ENCODE assay signal across 1 cellular context in the genomic region with DNA sequence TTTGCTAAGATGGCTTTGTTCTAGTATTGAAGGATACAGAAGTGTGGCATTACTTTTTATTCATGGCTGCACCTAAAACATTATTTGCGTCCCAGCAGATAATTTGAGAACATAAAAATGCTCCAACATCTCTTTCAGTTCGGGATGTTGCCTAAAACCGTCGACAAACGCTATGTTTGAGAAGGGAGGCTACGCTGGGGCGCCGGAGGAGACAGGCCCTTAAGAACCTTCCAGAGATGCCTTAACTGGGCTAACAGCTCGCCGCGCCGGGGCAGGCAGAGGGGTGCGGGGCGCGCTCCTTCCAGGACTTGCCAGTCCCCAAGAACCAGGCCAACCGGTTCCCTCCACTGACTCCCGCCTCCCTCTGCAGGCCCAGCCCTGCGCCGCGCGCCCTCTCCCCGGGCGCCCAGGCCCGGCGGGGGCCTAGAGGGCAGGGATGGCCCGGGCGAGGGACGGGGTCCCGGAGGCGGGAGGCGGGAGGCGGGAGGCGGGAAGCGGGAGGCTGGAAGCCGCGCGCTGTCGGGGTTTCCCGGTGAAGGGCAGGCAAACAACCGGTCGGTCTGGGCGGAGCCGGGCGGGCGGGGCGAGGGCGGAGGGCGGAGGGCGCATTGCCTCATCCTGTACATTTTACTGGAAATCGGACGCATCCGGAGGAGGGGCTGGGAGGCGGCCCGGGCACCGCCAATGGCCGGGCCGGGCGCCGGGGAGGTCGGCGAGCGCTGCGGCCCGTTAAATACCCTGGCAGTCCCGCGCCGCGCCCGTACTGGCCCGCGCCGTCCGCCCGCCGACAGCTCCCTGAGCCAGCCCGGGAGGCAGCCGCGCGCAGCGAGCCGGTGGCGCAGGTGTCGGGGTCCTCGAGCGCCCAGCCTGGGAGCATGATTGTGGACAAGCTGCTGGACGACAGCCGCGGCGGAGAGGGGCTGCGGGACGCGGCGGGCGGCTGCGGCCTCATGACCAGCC.
A peak's percentile ranks its signal among the peaks of the same experiment; 100 is the strongest.
TF ChIP-seq lines count a peak whose summit lies in the region.

A gene with protein sequence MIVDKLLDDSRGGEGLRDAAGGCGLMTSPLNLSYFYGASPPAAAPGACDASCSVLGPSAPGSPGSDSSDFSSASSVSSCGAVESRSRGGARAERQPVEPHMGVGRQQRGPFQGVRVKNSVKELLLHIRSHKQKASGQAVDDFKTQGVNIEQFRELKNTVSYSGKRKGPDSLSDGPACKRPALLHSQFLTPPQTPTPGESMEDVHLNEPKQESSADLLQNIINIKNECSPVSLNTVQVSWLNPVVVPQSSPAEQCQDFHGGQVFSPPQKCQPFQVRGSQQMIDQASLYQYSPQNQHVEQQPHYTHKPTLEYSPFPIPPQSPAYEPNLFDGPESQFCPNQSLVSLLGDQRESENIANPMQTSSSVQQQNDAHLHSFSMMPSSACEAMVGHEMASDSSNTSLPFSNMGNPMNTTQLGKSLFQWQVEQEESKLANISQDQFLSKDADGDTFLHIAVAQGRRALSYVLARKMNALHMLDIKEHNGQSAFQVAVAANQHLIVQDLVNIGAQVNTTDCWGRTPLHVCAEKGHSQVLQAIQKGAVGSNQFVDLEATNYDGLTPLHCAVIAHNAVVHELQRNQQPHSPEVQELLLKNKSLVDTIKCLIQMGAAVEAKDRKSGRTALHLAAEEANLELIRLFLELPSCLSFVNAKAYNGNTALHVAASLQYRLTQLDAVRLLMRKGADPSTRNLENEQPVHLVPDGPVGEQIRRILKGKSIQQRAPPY (plus strand): TSS at position 761 of the 960 bp plus-strand sequence. CDS start 115 bp downstream, at position 876.

TF ChIP-seq in HepG2, 621 proteins besides CTCF, POLR2A, EP300 and RAD21 (continued from another document):
- peak; percentile 98 for TF ChIP-seq POLR2G (IDR thresholded peaks at IDR 0.05; ENCODE audit: low read depth, low read length)
- TF ChIP-seq ZIK1 (CRISPR knock-in tag; IDR thresholded peaks at IDR 0.05; ENCODE audit: borderline replicate concordance, low read depth) = peak; percentile 76; the same call in 1 of the 2 replicates
- TF ChIP-seq AHR (CRISPR knock-in tag; IDR thresholded peaks at IDR 0.05) = no peak
- TF ChIP-seq, protein P1, sequence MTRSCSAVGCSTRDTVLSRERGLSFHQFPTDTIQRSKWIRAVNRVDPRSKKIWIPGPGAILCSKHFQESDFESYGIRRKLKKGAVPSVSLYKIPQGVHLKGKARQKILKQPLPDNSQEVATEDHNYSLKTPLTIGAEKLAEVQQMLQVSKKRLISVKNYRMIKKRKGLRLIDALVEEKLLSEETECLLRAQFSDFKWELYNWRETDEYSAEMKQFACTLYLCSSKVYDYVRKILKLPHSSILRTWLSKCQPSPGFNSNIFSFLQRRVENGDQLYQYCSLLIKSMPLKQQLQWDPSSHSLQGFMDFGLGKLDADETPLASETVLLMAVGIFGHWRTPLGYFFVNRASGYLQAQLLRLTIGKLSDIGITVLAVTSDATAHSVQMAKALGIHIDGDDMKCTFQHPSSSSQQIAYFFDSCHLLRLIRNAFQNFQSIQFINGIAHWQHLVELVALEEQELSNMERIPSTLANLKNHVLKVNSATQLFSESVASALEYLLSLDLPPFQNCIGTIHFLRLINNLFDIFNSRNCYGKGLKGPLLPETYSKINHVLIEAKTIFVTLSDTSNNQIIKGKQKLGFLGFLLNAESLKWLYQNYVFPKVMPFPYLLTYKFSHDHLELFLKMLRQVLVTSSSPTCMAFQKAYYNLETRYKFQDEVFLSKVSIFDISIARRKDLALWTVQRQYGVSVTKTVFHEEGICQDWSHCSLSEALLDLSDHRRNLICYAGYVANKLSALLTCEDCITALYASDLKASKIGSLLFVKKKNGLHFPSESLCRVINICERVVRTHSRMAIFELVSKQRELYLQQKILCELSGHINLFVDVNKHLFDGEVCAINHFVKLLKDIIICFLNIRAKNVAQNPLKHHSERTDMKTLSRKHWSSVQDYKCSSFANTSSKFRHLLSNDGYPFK (CRISPR knock-in tag; IDR thresholded peaks at IDR 0.05; ENCODE audit: borderline replicate concordance) = no peak
- peak; percentile 95 for TF ChIP-seq DR1 (CRISPR knock-in tag; IDR thresholded peaks at IDR 0.05)
- peak; percentile 48; the same call in 1 of the 2 replicates for TF ChIP-seq ZNF567 (CRISPR knock-in tag; IDR thresholded peaks at IDR 0.05; ENCODE audit: borderline replicate concordance)
- TF ChIP-seq, protein P2, sequence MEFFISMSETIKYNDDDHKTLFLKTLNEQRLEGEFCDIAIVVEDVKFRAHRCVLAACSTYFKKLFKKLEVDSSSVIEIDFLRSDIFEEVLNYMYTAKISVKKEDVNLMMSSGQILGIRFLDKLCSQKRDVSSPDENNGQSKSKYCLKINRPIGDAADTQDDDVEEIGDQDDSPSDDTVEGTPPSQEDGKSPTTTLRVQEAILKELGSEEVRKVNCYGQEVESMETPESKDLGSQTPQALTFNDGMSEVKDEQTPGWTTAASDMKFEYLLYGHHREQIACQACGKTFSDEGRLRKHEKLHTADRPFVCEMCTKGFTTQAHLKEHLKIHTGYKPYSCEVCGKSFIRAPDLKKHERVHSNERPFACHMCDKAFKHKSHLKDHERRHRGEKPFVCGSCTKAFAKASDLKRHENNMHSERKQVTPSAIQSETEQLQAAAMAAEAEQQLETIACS (CRISPR knock-in tag; IDR thresholded peaks at IDR 0.05) = peak; percentile 11; the same call in 1 of the 2 replicates
- TF ChIP-seq NPAS2 (CRISPR knock-in tag; IDR thresholded peaks at IDR 0.05; ENCODE audit: borderline replicate concordance) = peak; percentile 35; the same call in 1 of the 2 replicates
- TF ChIP-seq HES4 (CRISPR knock-in tag; IDR thresholded peaks at IDR 0.05; ENCODE audit: borderline replicate concordance) = peak; percentile 29; the same call in 1 of the 2 replicates
- TF ChIP-seq ZNF205 (CRISPR knock-in tag; IDR thresholded peaks at IDR 0.05) = 0 out of 2 replicates have a peak, but pooled peaks have one; percentile 18
- TF ChIP-seq ZNF12 (CRISPR knock-in tag; IDR thresholded peaks at IDR 0.05) = peak; percentile 45; the same call in 1 of the 2 replicates
- TF ChIP-seq RELA (CRISPR knock-in tag; IDR thresholded peaks at IDR 0.05) = peak; percentile 85; the same call in 1 of the 2 replicates
- no peak for TF ChIP-seq ATAD3A (CRISPR knock-in tag; IDR thresholded peaks at IDR 0.05)
- TF ChIP-seq MAZ (IDR thresholded peaks at IDR 0.05; ENCODE audit: borderline replicate concordance, low read depth, low read length) = peak; percentile 87
- peak; percentile 95 for TF ChIP-seq MAZ (CRISPR knock-in tag; IDR thresholded peaks at IDR 0.05; ENCODE audit: low read depth)
- TF ChIP-seq HOXA3 (CRISPR knock-in tag; IDR thresholded peaks at IDR 0.05) = peak; percentile 47; the same call in 1 of the 2 replicates
- no peak for TF ChIP-seq SIX1 (CRISPR knock-in tag; IDR thresholded peaks at IDR 0.05; ENCODE audit: borderline replicate concordance)
- no peak for TF ChIP-seq TSC22D2 (CRISPR knock-in tag; IDR thresholded peaks at IDR 0.05; ENCODE audit: borderline replicate concordance)
- TF ChIP-seq ZKSCAN1 (IDR thresholded peaks at IDR 0.05; ENCODE audit: low read length) = no peak
- peak; percentile 79 for TF ChIP-seq MED1 (CRISPR knock-in tag; IDR thresholded peaks at IDR 0.05)
- peak; percentile 81; the same call in 1 of the 2 replicates for TF ChIP-seq ZSCAN31 (CRISPR knock-in tag; IDR thresholded peaks at IDR 0.05; ENCODE audit: low read depth)
- no peak for TF ChIP-seq MAFK (conservative IDR thresholded peaks at IDR 0.05 in 1 of 2, IDR thresholded peaks at IDR 0.05 in 1 of 2; ENCODE audit: low read length in 2 of 2)
- TF ChIP-seq, protein P3, sequence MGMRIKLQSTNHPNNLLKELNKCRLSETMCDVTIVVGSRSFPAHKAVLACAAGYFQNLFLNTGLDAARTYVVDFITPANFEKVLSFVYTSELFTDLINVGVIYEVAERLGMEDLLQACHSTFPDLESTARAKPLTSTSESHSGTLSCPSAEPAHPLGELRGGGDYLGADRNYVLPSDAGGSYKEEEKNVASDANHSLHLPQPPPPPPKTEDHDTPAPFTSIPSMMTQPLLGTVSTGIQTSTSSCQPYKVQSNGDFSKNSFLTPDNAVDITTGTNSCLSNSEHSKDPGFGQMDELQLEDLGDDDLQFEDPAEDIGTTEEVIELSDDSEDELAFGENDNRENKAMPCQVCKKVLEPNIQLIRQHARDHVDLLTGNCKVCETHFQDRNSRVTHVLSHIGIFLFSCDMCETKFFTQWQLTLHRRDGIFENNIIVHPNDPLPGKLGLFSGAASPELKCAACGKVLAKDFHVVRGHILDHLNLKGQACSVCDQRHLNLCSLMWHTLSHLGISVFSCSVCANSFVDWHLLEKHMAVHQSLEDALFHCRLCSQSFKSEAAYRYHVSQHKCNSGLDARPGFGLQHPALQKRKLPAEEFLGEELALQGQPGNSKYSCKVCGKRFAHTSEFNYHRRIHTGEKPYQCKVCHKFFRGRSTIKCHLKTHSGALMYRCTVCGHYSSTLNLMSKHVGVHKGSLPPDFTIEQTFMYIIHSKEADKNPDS (CRISPR knock-in tag; IDR thresholded peaks at IDR 0.05) = no peak
- no peak for TF ChIP-seq ZNF713 (CRISPR knock-in tag; IDR thresholded peaks at IDR 0.05)
- TF ChIP-seq, protein P4, sequence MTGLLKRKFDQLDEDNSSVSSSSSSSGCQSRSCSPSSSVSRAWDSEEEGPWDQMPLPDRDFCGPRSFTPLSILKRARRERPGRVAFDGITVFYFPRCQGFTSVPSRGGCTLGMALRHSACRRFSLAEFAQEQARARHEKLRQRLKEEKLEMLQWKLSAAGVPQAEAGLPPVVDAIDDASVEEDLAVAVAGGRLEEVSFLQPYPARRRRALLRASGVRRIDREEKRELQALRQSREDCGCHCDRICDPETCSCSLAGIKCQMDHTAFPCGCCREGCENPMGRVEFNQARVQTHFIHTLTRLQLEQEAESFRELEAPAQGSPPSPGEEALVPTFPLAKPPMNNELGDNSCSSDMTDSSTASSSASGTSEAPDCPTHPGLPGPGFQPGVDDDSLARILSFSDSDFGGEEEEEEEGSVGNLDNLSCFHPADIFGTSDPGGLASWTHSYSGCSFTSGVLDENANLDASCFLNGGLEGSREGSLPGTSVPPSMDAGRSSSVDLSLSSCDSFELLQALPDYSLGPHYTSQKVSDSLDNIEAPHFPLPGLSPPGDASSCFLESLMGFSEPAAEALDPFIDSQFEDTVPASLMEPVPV (CRISPR knock-in tag; IDR thresholded peaks at IDR 0.05) = peak; percentile 74; the same call in 1 of the 2 replicates
- TF ChIP-seq, protein P5, sequence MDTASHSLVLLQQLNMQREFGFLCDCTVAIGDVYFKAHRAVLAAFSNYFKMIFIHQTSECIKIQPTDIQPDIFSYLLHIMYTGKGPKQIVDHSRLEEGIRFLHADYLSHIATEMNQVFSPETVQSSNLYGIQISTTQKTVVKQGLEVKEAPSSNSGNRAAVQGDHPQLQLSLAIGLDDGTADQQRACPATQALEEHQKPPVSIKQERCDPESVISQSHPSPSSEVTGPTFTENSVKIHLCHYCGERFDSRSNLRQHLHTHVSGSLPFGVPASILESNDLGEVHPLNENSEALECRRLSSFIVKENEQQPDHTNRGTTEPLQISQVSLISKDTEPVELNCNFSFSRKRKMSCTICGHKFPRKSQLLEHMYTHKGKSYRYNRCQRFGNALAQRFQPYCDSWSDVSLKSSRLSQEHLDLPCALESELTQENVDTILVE (CRISPR knock-in tag; IDR thresholded peaks at IDR 0.05) = peak; percentile 94
- 0 out of 2 replicates have a peak, but pooled peaks have one; percentile 12 for TF ChIP-seq PPARG (CRISPR knock-in tag; conservative IDR thresholded peaks at IDR 0.05)
